16 cellular contexts compared by ENCODE assay signal in genomic region chr6:42769051-42769450, GRCh38. TPM values are rescaled to one million over a fixed set of nuclear protein-coding genes. Genes with fewer than 3 reads are reported as not detected.
"Had no signal": no experiment of that assay in that cellular context is flagged by ENCODE, and none has a peak within 500 bp of the region (broad histone marks: within the 10 kb centered on the region; RNA-seq: fewer than 3 reads in every experiment).

No MANE protein-coding gene starts in this region.

- H3K4me3 Mint-ChIP-seq: activated naive CD8-positive, alpha-beta T cell treated with anti-CD3 and anti-CD28 coated beads, Interleukin-2, amount 50 U/mL, for 24 hours; stimulated activated memory B cell treated with anti-CD40 and anti-IgM and Interleukin-4, amounts not matched to agents 10 μg/mL and 1 μg/mL and 100 μg/mL, for 72 hours had no signal

- H3K27ac ChIP-seq: ascending aorta, breast epithelium, epithelial cell of prostate, tibial artery, uterus had no signal

- H3K36me3 ChIP-seq: breast epithelium, uterus had no signal

- H3K9me3 ChIP-seq: ascending aorta, breast epithelium, tibial artery, uterus had no signal

- H3K4me1 ChIP-seq: breast epithelium, uterus had no signal

- H3K27ac Mint-ChIP-seq: activated naive CD8-positive, alpha-beta T cell treated with anti-CD3 and anti-CD28 coated beads, Interleukin-2, amount 50 U/mL, for 24 hours had no signal

- H3K27me3 ChIP-seq: ascending aorta, breast epithelium, tibial artery, uterus had no signal

- H3K4me3 ChIP-seq: ascending aorta, breast epithelium, tibial artery, uterus had no signal

- H3K27me3 Mint-ChIP-seq: activated naive CD8-positive, alpha-beta T cell treated with anti-CD3 and anti-CD28 coated beads, Interleukin-2, amount 50 U/mL, for 24 hours; stimulated activated memory B cell treated with anti-CD40 and anti-IgM and Interleukin-4, amounts not matched to agents 10 μg/mL and 1 μg/mL and 100 μg/mL, for 72 hours had no signal

- ATAC-seq: activated naive CD8-positive, alpha-beta T cell treated with anti-CD3 and anti-CD28 coated beads, Interleukin-2, amount 50 U/mL, for 24 hours; stimulated activated memory B cell treated with anti-CD40 and anti-IgM and Interleukin-4, amounts not matched to agents 10 μg/mL and 1 μg/mL and 100 μg/mL, for 72 hours had no signal

- DNase-seq: activated CD4-positive, alpha-beta T cell treated with anti-CD3 and anti-CD28 coated beads for 4 hours; activated gamma-delta T cell treated with Interleukin-2 at 50 U/mL for 16 hours; activated naive CD8-positive, alpha-beta T cell treated with anti-CD3 and anti-CD28 coated beads, Interleukin-2, amount 50 U/mL, for 24 hours; dermis blood vessel endothelial cell; foreskin melanocyte; head of caudate nucleus; posterior cingulate gyrus; retina; stimulated activated CD4-positive, alpha-beta T cell treated with anti-CD3 and anti-CD28 coated beads, Interleukin-2, amount 100 ng/mL, for 48 hours; tibial artery; uterus had no signal

- H3K9me3 Mint-ChIP-seq: activated naive CD8-positive, alpha-beta T cell treated with anti-CD3 and anti-CD28 coated beads, Interleukin-2, amount 50 U/mL, for 24 hours; stimulated activated memory B cell treated with anti-CD40 and anti-IgM and Interleukin-4, amounts not matched to agents 10 μg/mL and 1 μg/mL and 100 μg/mL, for 72 hours had no signal

RNA-seq across cellular contexts. Expression of gene PRPH2, which starts 46.7 kb away (rescaled TPM):
- total RNA-seq: chondrocyte had no signal
